ENCODE assay signal across 1 cellular context in the genomic region with DNA sequence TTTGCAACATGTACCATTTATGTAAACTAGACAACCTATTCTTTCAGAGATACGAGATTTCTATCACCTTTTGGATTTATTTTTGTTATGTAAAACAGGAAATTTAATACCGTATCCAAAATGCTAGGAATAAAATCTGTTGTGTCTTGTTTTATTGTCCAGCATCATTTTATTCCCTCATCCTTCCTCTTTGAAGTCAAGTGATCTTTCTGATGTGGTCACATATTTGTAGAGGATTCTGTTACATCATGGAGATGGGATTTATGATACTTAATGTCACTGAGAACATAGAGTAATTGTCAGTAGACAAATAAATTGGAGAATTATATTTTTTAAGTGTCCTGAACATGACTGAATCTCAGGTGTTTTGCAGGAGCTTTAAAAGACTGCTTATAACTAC.
A peak's percentile ranks its signal among the peaks of the same experiment; 100 is the strongest.
TF ChIP-seq lines count a peak whose summit lies in the region.

No MANE protein-coding gene starts in this region.

TF ChIP-seq in HEK293, 187 proteins besides CTCF, POLR2A, EP300 and RAD21 (continued from another document):
- TF ChIP-seq MYNN (tag by site-specific recombination; IDR thresholded peaks at IDR 0.05; ENCODE audit: borderline replicate concordance) (no peak), SALL2 (tag by site-specific recombination; IDR thresholded peaks at IDR 0.05; ENCODE audit: borderline replicate concordance) (no peak), ZNF10 (tag by site-specific recombination; IDR thresholded peaks at IDR 0.05) (0 out of 2 replicates have a peak, but pooled peaks have one; percentile 51), ZNF416 (tag by site-specific recombination; IDR thresholded peaks at IDR 0.05) (no peak), ZNF311 (tag by site-specific recombination; IDR thresholded peaks at IDR 0.05; ENCODE audit: borderline replicate concordance) (no peak), ZNF830 (tag by site-specific recombination; IDR thresholded peaks at IDR 0.05; ENCODE audit: low read depth) (no peak), ZNF558 (tag by site-specific recombination; IDR thresholded peaks at IDR 0.05) (no peak), ZNF843 (tag by site-specific recombination; IDR thresholded peaks at IDR 0.05) (peak; percentile 89), ZNF571 (tag by site-specific recombination; IDR thresholded peaks at IDR 0.05) (no peak), OVOL3 (tag by site-specific recombination; IDR thresholded peaks at IDR 0.05) (peak; percentile 60; the same call in 1 of the 2 replicates), SCRT1 (tag by site-specific recombination; IDR thresholded peaks at IDR 0.05; ENCODE audit: borderline replicate concordance) (no peak), ZNF488 (tag by site-specific recombination; IDR thresholded peaks at IDR 0.05) (no peak), ZNF184 (tag by site-specific recombination; IDR thresholded peaks at IDR 0.05) (no peak), ZNF157 (tag by site-specific recombination; IDR thresholded peaks at IDR 0.05) (no peak), ZBTB17 (tag by site-specific recombination; IDR thresholded peaks at IDR 0.05) (peak; percentile 41; the same call in 1 of the 2 replicates), ZNF280D (tag by site-specific recombination; IDR thresholded peaks at IDR 0.05) (no peak), IKZF3 (tag by site-specific recombination; IDR thresholded peaks at IDR 0.05) (peak; percentile 66; the same call in 1 of the 2 replicates), ZBTB6 (tag by site-specific recombination; IDR thresholded peaks at IDR 0.05) (peak; percentile 56), ZNF529 (tag by site-specific recombination; IDR thresholded peaks at IDR 0.05; ENCODE audit: insufficient replicate concordance) (peak; percentile 26)
- TF ChIP-seq, protein P1, sequence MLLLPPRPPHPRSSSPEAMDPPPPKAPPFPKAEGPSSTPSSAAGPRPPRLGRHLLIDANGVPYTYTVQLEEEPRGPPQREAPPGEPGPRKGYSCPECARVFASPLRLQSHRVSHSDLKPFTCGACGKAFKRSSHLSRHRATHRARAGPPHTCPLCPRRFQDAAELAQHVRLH (tag by site-specific recombination; IDR thresholded peaks at IDR 0.05) = 0 out of 2 replicates have a peak, but pooled peaks have one; percentile 10
- TF ChIP-seq, protein P2, sequence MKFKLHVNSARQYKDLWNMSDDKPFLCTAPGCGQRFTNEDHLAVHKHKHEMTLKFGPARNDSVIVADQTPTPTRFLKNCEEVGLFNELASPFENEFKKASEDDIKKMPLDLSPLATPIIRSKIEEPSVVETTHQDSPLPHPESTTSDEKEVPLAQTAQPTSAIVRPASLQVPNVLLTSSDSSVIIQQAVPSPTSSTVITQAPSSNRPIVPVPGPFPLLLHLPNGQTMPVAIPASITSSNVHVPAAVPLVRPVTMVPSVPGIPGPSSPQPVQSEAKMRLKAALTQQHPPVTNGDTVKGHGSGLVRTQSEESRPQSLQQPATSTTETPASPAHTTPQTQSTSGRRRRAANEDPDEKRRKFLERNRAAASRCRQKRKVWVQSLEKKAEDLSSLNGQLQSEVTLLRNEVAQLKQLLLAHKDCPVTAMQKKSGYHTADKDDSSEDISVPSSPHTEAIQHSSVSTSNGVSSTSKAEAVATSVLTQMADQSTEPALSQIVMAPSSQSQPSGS (tag by site-specific recombination; IDR thresholded peaks at IDR 0.05; ENCODE audit: low read depth) = peak; percentile 65
- TF ChIP-seq, protein P3, sequence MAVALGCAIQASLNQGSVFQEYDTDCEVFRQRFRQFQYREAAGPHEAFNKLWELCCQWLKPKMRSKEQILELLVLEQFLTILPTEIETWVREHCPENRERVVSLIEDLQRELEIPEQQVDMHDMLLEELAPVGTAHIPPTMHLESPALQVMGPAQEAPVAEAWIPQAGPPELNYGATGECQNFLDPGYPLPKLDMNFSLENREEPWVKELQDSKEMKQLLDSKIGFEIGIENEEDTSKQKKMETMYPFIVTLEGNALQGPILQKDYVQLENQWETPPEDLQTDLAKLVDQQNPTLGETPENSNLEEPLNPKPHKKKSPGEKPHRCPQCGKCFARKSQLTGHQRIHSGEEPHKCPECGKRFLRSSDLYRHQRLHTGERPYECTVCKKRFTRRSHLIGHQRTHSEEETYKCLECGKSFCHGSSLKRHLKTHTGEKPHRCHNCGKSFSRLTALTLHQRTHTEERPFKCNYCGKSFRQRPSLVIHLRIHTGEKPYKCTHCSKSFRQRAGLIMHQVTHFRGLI (tag by site-specific recombination; IDR thresholded peaks at IDR 0.05) = 0 out of 2 replicates have a peak, but pooled peaks have one; percentile 25
